In genomic region chr17:1716912-1717695, GRCh38 we compare ENCODE assay signal across 8 cellular contexts. TPM values are rescaled to one million over a fixed set of nuclear protein-coding genes. Genes with fewer than 3 reads are reported as not detected.
A peak's percentile ranks its signal among the peaks of the same experiment; 100 is the strongest.
DNase-seq lines count a peak whose midpoint lies in the region; ATAC-seq and TF ChIP-seq lines count a peak whose summit lies in the region.

No MANE protein-coding gene starts in this region.

- H3K4me3 Mint-ChIP-seq in activated T-cell treated with anti-CD3 and anti-CD28 coated beads, Interleukin-2, amount 50 U/mL, for 4 hours, result peak overlapping the region; percentile 93

- ATAC-seq in GM21576 (IDR thresholded peaks at IDR 0.05; ENCODE audit: unreplicated experiment), result peak; percentile 37
- peak; percentile 66 to 70 for ATAC-seq in activated T-cell treated with anti-CD3 and anti-CD28 coated beads, Interleukin-2, amount 50 U/mL, for 4 hours

- peak; percentile 10 for TF ChIP-seq POLR2A in esophagus muscularis mucosa (IDR thresholded peaks at IDR 0.05; ENCODE audit: low read depth)

- DNase-seq in DMS114 treated with DMSO at 0.1 percent for 48 hours (lab: John Stamatoyannopoulos, UW; ENCODE audit: unreplicated experiment) (peak; percentile 94), KBM-7 (peak; percentile 98), esophagus muscularis mucosa (ENCODE audit: extremely low spot score) (peak; percentile 99)
- peak; percentile 72 for DNase-seq in activated T-cell treated with anti-CD3 and anti-CD28 coated beads, Interleukin-2, amount 50 U/mL, for 4 hours
- DNase-seq in stimulated activated CD8-positive, alpha-beta memory T cell treated with anti-CD3 and anti-CD28 coated beads, Interleukin-7, amount 100 ng/mL, for 1 hour (ENCODE audit: low read depth in 2 of 2), result peak; percentile 58 to 63

- H3K4me3 ChIP-seq in esophagus muscularis mucosa, result peak overlapping the region; percentile 71 to 97 (median 82)
- H3K4me3 ChIP-seq in muscle layer of colon (ENCODE audit: low read depth in 1 of 2, low read length in 2 of 2), result peak overlapping the region; percentile 17 to 80

- H3K9me3 ChIP-seq in esophagus muscularis mucosa (no peaks in the 10 kb centered on the region), muscle layer of colon (ENCODE audit: low read length) (no peaks in the 10 kb centered on the region)

- no peaks in the 10 kb centered on the region for H3K27me3 ChIP-seq in esophagus muscularis mucosa
- H3K27me3 ChIP-seq in muscle layer of colon (ENCODE audit: control insufficient read depth in 1 of 2, insufficient read depth in 2 of 2, low read length in 2 of 2), result no peaks in the 10 kb centered on the region

- H3K36me3 Mint-ChIP-seq in activated T-cell treated with anti-CD3 and anti-CD28 coated beads, Interleukin-2, amount 50 U/mL, for 4 hours (ENCODE audit: insufficient read depth), result peaks cover 3% of the 10 kb centered on the region

- H3K36me3 ChIP-seq in esophagus muscularis mucosa, result peaks cover 14 to 27% (median 22%) of the 10 kb centered on the region in 4 donors
- peaks cover 17% of the 10 kb centered on the region for H3K36me3 ChIP-seq in muscle layer of colon (ENCODE audit: insufficient read depth, low read length)

- no peak for TF ChIP-seq CTCF in esophagus muscularis mucosa (IDR thresholded peaks at IDR 0.05)

- WGBS in esophagus muscularis mucosa, result under 1% methylated on average over 9 of the region's 13 CpGs

- TF ChIP-seq EP300 in esophagus muscularis mucosa (IDR thresholded peaks at IDR 0.05), result no peak

- H3K27me3 Mint-ChIP-seq in activated T-cell treated with anti-CD3 and anti-CD28 coated beads, Interleukin-2, amount 50 U/mL, for 4 hours (ENCODE audit: low read depth), result no peaks in the 10 kb centered on the region

- no peaks in the 10 kb centered on the region for H3K9me3 Mint-ChIP-seq in activated T-cell treated with anti-CD3 and anti-CD28 coated beads, Interleukin-2, amount 50 U/mL, for 4 hours

- intact Hi-C loops in esophagus muscularis mucosa (cut with DNase I), result loop anchor here (10.0 kb wide), 1 partner anchor 152 kb away; the partner anchor contains the start of gene PITPNA

- peaks cover 23% of the 10 kb centered on the region for H3K4me1 Mint-ChIP-seq in activated T-cell treated with anti-CD3 and anti-CD28 coated beads, Interleukin-2, amount 50 U/mL, for 4 hours (ENCODE audit: low read depth)

- in situ Hi-C loops in KBM-7 (cut with MboI; ENCODE audit: low pct_unique_long_range_greater_than_20kb, low sequenced_read_pairs), result no loop called here

- H3K27ac ChIP-seq in esophagus muscularis mucosa (replicated peaks in 1 of 4) (peak overlapping the region; percentile 99 to 100 (median 100)), muscle layer of colon (ENCODE audit: low read depth, low read length) (peak overlapping the region; percentile 98)

- peaks cover 47 to 62% (median 54%) of the 10 kb centered on the region in 4 donors for H3K4me1 ChIP-seq in esophagus muscularis mucosa
- H3K4me1 ChIP-seq in muscle layer of colon (ENCODE audit: insufficient read depth, low read length), result peaks cover 33% of the 10 kb centered on the region

- H3K9ac ChIP-seq in muscle layer of colon (ENCODE audit: low read length), result peak overlapping the region; percentile 94

TF ChIP-seq in PFSK-1, 5 proteins besides CTCF, POLR2A, EP300 and RAD21:
- TF ChIP-seq REST (IDR thresholded peaks at IDR 0.05; ENCODE audit: insufficient read depth in 1 of 2, low read depth in 2 of 2, low read length in 2 of 2) (no peak), TAF1 (IDR thresholded peaks at IDR 0.05; ENCODE audit: borderline replicate concordance, insufficient read depth, low read length) (peak; percentile 70; the same call in 1 of the 2 replicates), POLR2AphosphoS5 (IDR thresholded peaks at IDR 0.05; ENCODE audit: low read depth, low read length) (peak; percentile 82; the same call in 1 of the 2 replicates), FOXP2 (optimal IDR thresholded peaks at IDR 0.05; ENCODE audit: borderline replicate concordance, extremely low read depth, extremely low read length, insufficient read depth) (peak; percentile 35), SIN3A (IDR thresholded peaks at IDR 0.05; ENCODE audit: borderline replicate concordance, insufficient read depth, low read length) (peak; percentile 45; the same call in 1 of the 2 replicates)

RNA-seq across cellular contexts. Expression of gene TLCD2, which starts 6.9 kb away (rescaled TPM):
- polyA plus RNA-seq in PFSK-1 (2012; ENCODE audit: insufficient read length, low read depth), result 1.4 TPM
- under 1 TPM; 0.08 to 0.19 (median 0.13) TPM for total RNA-seq in activated T-cell treated with anti-CD3 and anti-CD28 coated beads, Interleukin-2, amount 50 U/mL, for 4 hours
- total RNA-seq in esophagus muscularis mucosa, result 1 to 10 TPM; 4.6 to 7.7 (median 5.5) TPM

RNA-seq across cellular contexts. Expression of gene WDR81, which starts 7.4 kb away (rescaled TPM):
- 47.8 TPM for polyA plus RNA-seq in PFSK-1 (2012; ENCODE audit: insufficient read length, low read depth)
- total RNA-seq in activated T-cell treated with anti-CD3 and anti-CD28 coated beads, Interleukin-2, amount 50 U/mL, for 4 hours, result 10 to 100 TPM; 21.1 to 24.0 (median 21.5) TPM
- total RNA-seq in esophagus muscularis mucosa, result 10 to 100 TPM; 25.7 to 40.8 (median 32.1) TPM

RNA-seq across cellular contexts. Expression of gene SERPINF2, which starts 25.6 kb away (rescaled TPM):
- 1.1 TPM for polyA plus RNA-seq in PFSK-1 (2012; ENCODE audit: insufficient read length, low read depth)
- under 1 TPM; 0.45 to 0.60 (median 0.56) TPM for total RNA-seq in activated T-cell treated with anti-CD3 and anti-CD28 coated beads, Interleukin-2, amount 50 U/mL, for 4 hours
- 1 to 10 TPM; 2.4 to 7.5 (median 3.4) TPM for total RNA-seq in esophagus muscularis mucosa

RNA-seq across cellular contexts. Expression of gene PRPF8, which starts 32.4 kb away (rescaled TPM):
- polyA plus RNA-seq in PFSK-1 (2012; ENCODE audit: insufficient read length, low read depth), result 613 TPM
- 100 to 1,000 TPM; 506 to 585 (median 522) TPM for total RNA-seq in activated T-cell treated with anti-CD3 and anti-CD28 coated beads, Interleukin-2, amount 50 U/mL, for 4 hours
- 100 to 1,000 TPM; 141 to 187 (median 163) TPM for total RNA-seq in esophagus muscularis mucosa

RNA-seq across cellular contexts. Expression of gene SERPINF1, which starts 44.8 kb away (rescaled TPM):
- polyA plus RNA-seq in PFSK-1 (2012; ENCODE audit: insufficient read length, low read depth), result 1,439 TPM
- 1 to 10 TPM; 1.1 to 1.3 (median 1.3) TPM for total RNA-seq in activated T-cell treated with anti-CD3 and anti-CD28 coated beads, Interleukin-2, amount 50 U/mL, for 4 hours
- total RNA-seq in esophagus muscularis mucosa, result 100 to 1,000 TPM; 177 to 464 (median 330) TPM

Comparison
In these comparisons a context has a peak if more than half of its experiments do, and no peak if none do; other contexts are left out.
1. Peak in every context shown above with its lines: DNase-seq, ATAC-seq, H3K4me3 ChIP-seq and H3K27ac ChIP-seq.
2. RNA of gene TLCD2, which starts 6.9 kb away (total RNA-seq): 4.6 to 7.7 TPM in esophagus muscularis mucosa; 0.08 to 0.19 TPM in activated T-cell treated with anti-CD3 and anti-CD28 coated beads, Interleukin-2, amount 50 U/mL, for 4 hours; every median in the first group is over 4 times any median in the second.